In genomic region chr11:23263466-23263865, GRCh38 we compare ENCODE assay signal across 22 cellular contexts.
"Had no signal": no experiment of that assay in that cellular context is flagged by ENCODE, and none has a peak within 500 bp of the region (broad histone marks: within the 10 kb centered on the region; RNA-seq: fewer than 3 reads in every experiment).

No MANE protein-coding gene starts in this region.

- H3K27ac ChIP-seq: brain microvascular endothelial cell, epithelial cell of prostate, lower lobe of right lung, neutrophil, pancreas, right lobe of liver, upper lobe of right lung had no signal

- DNase-seq: activated CD4-positive, alpha-beta memory T cell treated with anti-CD3 and anti-CD28 coated beads, Interleukin-2, amount 10 ng/mL, durations not matched to agents 7 days and 5 days; activated CD4-positive, alpha-beta T cell treated with anti-CD3 and anti-CD28 coated beads for 48 hours; activated CD4-positive, CD25-positive, alpha-beta regulatory T cell; activated CD8-positive, alpha-beta memory T cell treated with anti-CD3 and anti-CD28 coated beads, Interleukin-2, amount 10 ng/mL, durations not matched to agents 7 days and 5 days; activated naive CD8-positive, alpha-beta T cell treated with anti-CD3 and anti-CD28 coated beads for 36 hours; amygdala; brain microvascular endothelial cell; central memory CD4-positive, alpha-beta T cell; endodermal cell; foreskin fibroblast; glutamatergic neuron; hippocampal formation; islet precursor cell; left colon; lower lobe of right lung; natural killer cell; pancreas; right lobe of liver; stimulated activated CD4-positive, alpha-beta T cell treated with anti-CD3 and anti-CD28 coated beads, Interleukin-4, amount 100 ng/mL, for 4 hours; upper lobe of right lung had no signal
